In the genomic region with DNA sequence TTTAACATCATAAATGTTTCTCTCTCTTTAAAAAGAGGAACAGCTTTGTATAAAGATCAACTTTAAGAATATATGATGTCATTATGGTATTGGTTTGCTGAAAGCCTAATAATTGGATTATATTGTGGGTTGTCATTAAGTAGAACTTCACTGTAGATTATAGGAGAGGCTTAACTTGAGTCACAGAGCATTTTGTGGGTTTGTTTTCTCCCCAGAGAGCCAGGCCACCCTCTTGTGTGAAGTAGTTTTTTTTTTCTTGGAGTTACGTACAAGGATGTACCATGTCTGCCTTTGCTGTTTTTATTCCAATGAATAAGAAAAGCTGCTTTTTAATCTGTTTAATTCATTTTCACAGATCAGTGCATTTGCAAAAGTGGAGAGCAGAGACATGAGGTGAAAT, we compare ENCODE assay signal across 28 cellular contexts.
A peak's percentile ranks its signal among the peaks of the same experiment; 100 is the strongest.
DNase-seq lines count a peak whose midpoint lies in the region; ATAC-seq and TF ChIP-seq lines count a peak whose summit lies in the region.
"Had no signal": no experiment of that assay in that cellular context is flagged by ENCODE, and none has a peak within 500 bp of the region (broad histone marks: within the 10 kb centered on the region; RNA-seq: fewer than 3 reads in every experiment).

No MANE protein-coding gene starts in this region.

- CTCF ChIA-PET in T-cell (lab: Charles Lee), result interaction anchor here in 1 of 2 donors (0.6 kb wide), 1 partner anchor 406 kb away, joined by 3 read pairs; no protein-coding TSS in a partner anchor
- CTCF ChIA-PET in PC-9 (lab: Charles Lee), result interaction anchor here (0.6 kb wide), 2 partner anchors 159 to 254 kb away, joined by 3 to 4 read pairs; no protein-coding TSS in a partner anchor

- peak overlapping the region in 2 of 3 donors; percentile 60 to 90 for H3K27ac Mint-ChIP-seq in CD4-positive, CD25-positive, alpha-beta regulatory T cell
- H3K27ac Mint-ChIP-seq in T-cell, result peak overlapping the region; percentile 80 to 95
- no peak overlapping the region for H3K27ac Mint-ChIP-seq in activated T-helper 2 cell treated with anti-CD3 and anti-CD28 coated beads, Interferon-gamma antibody, Interleukin-2, Interleukin-4, amounts not matched to agents 10 μg/mL and 5 μg/mL and 100 μg/mL, durations not matched to agents 14 hours and 24 hours and 36 hours
- H3K27ac Mint-ChIP-seq: mesothelial cell of epicardium had no signal

- no TSS peak for BruUV-seq in PC-9 (replicated peaks; lab: Mats Ljungman, UMichigan)

- H3K79me2 ChIP-seq in DND-41 (ENCODE audit: insufficient read depth, low read length) (no peaks in the 10 kb centered on the region), parathyroid adenoma (no peaks in the 10 kb centered on the region), PC-9 (ENCODE audit: low read depth) (no peaks in the 10 kb centered on the region)

- H3K27me3 Mint-ChIP-seq in CD4-positive, CD25-positive, alpha-beta regulatory T cell, result no peaks in the 10 kb centered on the region
- no peaks in the 10 kb centered on the region for H3K27me3 Mint-ChIP-seq in T-cell
- no peaks in the 10 kb centered on the region for H3K27me3 Mint-ChIP-seq in activated T-helper 2 cell treated with anti-CD3 and anti-CD28 coated beads, Interferon-gamma antibody, Interleukin-2, Interleukin-4, amounts not matched to agents 10 μg/mL and 5 μg/mL and 100 μg/mL, durations not matched to agents 14 hours and 24 hours and 36 hours (ENCODE audit: low read depth)
- H3K27me3 Mint-ChIP-seq: activated B cell treated with CpG ODN at 0.5 μM for 24 hours; activated CD4-positive, alpha-beta T cell treated with anti-CD3 and anti-CD28 coated beads, Interleukin-2, amount 10 ng/mL, durations not matched to agents 7 days and 5 days had no signal

- H3K36me3 Mint-ChIP-seq in CD4-positive, CD25-positive, alpha-beta regulatory T cell, result no peaks in the 10 kb centered on the region
- no peaks in the 10 kb centered on the region for H3K36me3 Mint-ChIP-seq in T-cell
- H3K36me3 Mint-ChIP-seq in activated T-helper 2 cell treated with anti-CD3 and anti-CD28 coated beads, Interferon-gamma antibody, Interleukin-2, Interleukin-4, amounts not matched to agents 10 μg/mL and 5 μg/mL and 100 μg/mL, durations not matched to agents 14 hours and 24 hours and 36 hours (ENCODE audit: low read depth), result no peaks in the 10 kb centered on the region
- H3K36me3 Mint-ChIP-seq: mesothelial cell of epicardium had no signal

- intact Hi-C loops in PC-9 (cut with micrococcal nuclease; ENCODE audit: unreplicated experiment), result no loop called here
- intact Hi-C loops in activated T-helper 2 cell treated with anti-CD3 and anti-CD28 coated beads, Interferon-gamma antibody, Interleukin-2, Interleukin-4, amounts not matched to agents 10 μg/mL and 5 μg/mL and 100 μg/mL, durations not matched to agents 14 hours and 24 hours and 36 hours (cut with micrococcal nuclease), result no loop called here

- peak overlapping the region in 3 of 4 donors; percentile 0 to 19 (median 3) for H3K4me3 Mint-ChIP-seq in CD4-positive, CD25-positive, alpha-beta regulatory T cell
- peak overlapping the region in 1 of 3 donors; percentile 68 for H3K4me3 Mint-ChIP-seq in T-cell
- H3K4me3 Mint-ChIP-seq in activated T-helper 2 cell treated with anti-CD3 and anti-CD28 coated beads, Interferon-gamma antibody, Interleukin-2, Interleukin-4, amounts not matched to agents 10 μg/mL and 5 μg/mL and 100 μg/mL, durations not matched to agents 14 hours and 24 hours and 36 hours (ENCODE audit: low read depth), result no peak overlapping the region
- H3K4me3 Mint-ChIP-seq: activated B cell treated with CpG ODN at 0.5 μM for 24 hours; activated CD4-positive, alpha-beta T cell treated with anti-CD3 and anti-CD28 coated beads, Interleukin-2, amount 10 ng/mL, durations not matched to agents 7 days and 5 days; mesothelial cell of epicardium had no signal

- DNase-seq in CD4-positive, CD25-positive, alpha-beta regulatory T cell, result no peak
- DNase-seq in DND-41 (no peak), T-cell (no peak), T1000 (lab: John Stamatoyannopoulos, UW) (no peak), PC-9 (no peak)
- DNase-seq in activated T-helper 2 cell treated with anti-CD3 and anti-CD28 coated beads, Interferon-gamma antibody, Interleukin-2, Interleukin-4, amounts not matched to agents 10 μg/mL and 5 μg/mL and 100 μg/mL, durations not matched to agents 14 hours and 24 hours and 36 hours (ENCODE audit: low spot score), result no peak
- DNase-seq: activated B cell treated with CpG ODN at 0.5 μM for 24 hours; activated effector memory CD4-positive, alpha-beta T cell treated with anti-CD3 and anti-CD28 coated beads, Interleukin-2, amount 50 U/mL, for 16 hours; activated T-cell treated with anti-CD3 and anti-CD28 coated beads, Interleukin-2, amount 50 U/mL, for 1 hour; dermis blood vessel endothelial cell; foreskin keratinocyte; heart left ventricle; kidney glomerular epithelial cell; MM.1S; NCI-H1417; NCI-H345; NCI-H748 treated with DMSO at 0.1 percent for 48 hours; nucleus accumbens; psoas muscle; SJCRH30; stimulated activated CD4-positive, alpha-beta T cell treated with anti-CD3 and anti-CD28 coated beads, Interleukin-4, amount 100 ng/mL, for 24 hours; trophoblast cell had no signal

- H3K4me2 ChIP-seq in DND-41 (ENCODE audit: insufficient read depth, low read length) (no peak overlapping the region), parathyroid adenoma (ENCODE audit: low read length) (no peak overlapping the region), PC-9 (no peak overlapping the region)
- H3K4me2 ChIP-seq: KMS-11 had no signal

- no peak for ATAC-seq in CD4-positive, CD25-positive, alpha-beta regulatory T cell (ENCODE audit: low read depth in 2 of 2)
- no peak for ATAC-seq in DND-41 (ENCODE audit: insufficient read depth, low read depth)
- no peak for ATAC-seq in T-cell (replicated peaks in 1 of 4)
- ATAC-seq: foreskin keratinocyte, psoas muscle had no signal

- H3K9me2 ChIP-seq in PC-9 (ENCODE audit: insufficient read depth), result no peaks in the 10 kb centered on the region

- H3K9ac ChIP-seq in DND-41 (ENCODE audit: low read depth, low read length) (no peak overlapping the region), parathyroid adenoma (no peak overlapping the region)
- H3K9ac ChIP-seq: KMS-11 had no signal

- H3K36me3 ChIP-seq in CD4-positive, CD25-positive, alpha-beta regulatory T cell (ENCODE audit: control insufficient read depth, insufficient read depth, low read length), result no peaks in the 10 kb centered on the region
- H3K36me3 ChIP-seq in DND-41 (ENCODE audit: insufficient read depth, low read length), result no peaks in the 10 kb centered on the region
- H3K36me3 ChIP-seq in parathyroid adenoma (ENCODE audit: control insufficient read depth, insufficient read depth, low read length), result no peaks in the 10 kb centered on the region
- no peaks in the 10 kb centered on the region for H3K36me3 ChIP-seq in PC-9 (ENCODE audit: low read depth)
- H3K36me3 ChIP-seq: esophagus muscularis mucosa, HAP-1, heart left ventricle, SJCRH30 had no signal

- POLR2A ChIA-PET in T-cell (lab: Charles Lee), result no interaction called here
- POLR2A ChIA-PET in PC-9 (lab: Charles Lee; ENCODE audit: unreplicated experiment), result no interaction called here

- 0 out of 2 replicates have a peak, but pooled peaks cover 3% of the 10 kb centered on the region for H3F3A ChIP-seq in PC-9 (ENCODE audit: insufficient read depth, low read depth)

- H3K9me3 ChIP-seq in CD4-positive, CD25-positive, alpha-beta regulatory T cell (ENCODE audit: control insufficient read depth in 2 of 2, low read length in 2 of 2), result no peaks in the 10 kb centered on the region
- H3K9me3 ChIP-seq in DND-41 (ENCODE audit: insufficient read depth, low read length, severe bottlenecking) (no peaks in the 10 kb centered on the region), parathyroid adenoma (ENCODE audit: control insufficient read depth, low read length) (no peaks in the 10 kb centered on the region), PC-9 (ENCODE audit: insufficient read depth, low read depth) (no peaks in the 10 kb centered on the region)
- H3K9me3 ChIP-seq: esophagus muscularis mucosa, HAP-1, heart left ventricle, psoas muscle, SJCRH30 had no signal

- H3K4me3 ChIP-seq in CD4-positive, CD25-positive, alpha-beta regulatory T cell (ENCODE audit: low read depth, low read length), result no peak overlapping the region
- H3K4me3 ChIP-seq in DND-41 (ENCODE audit: low read depth in 1 of 2, low read length in 2 of 2) (no peak overlapping the region), parathyroid adenoma (ENCODE audit: low read depth, low read length) (no peak overlapping the region), PC-9 (no peak overlapping the region)
- H3K4me3 ChIP-seq: esophagus muscularis mucosa, HAP-1, heart left ventricle, psoas muscle, SJCRH30 had no signal

- H4K20me1 ChIP-seq in DND-41 (ENCODE audit: insufficient read depth, low read length) (no peaks in the 10 kb centered on the region), PC-9 (ENCODE audit: insufficient read depth) (no peaks in the 10 kb centered on the region)

- no peak overlapping the region for H3K27ac ChIP-seq in CD4-positive, CD25-positive, alpha-beta regulatory T cell (ENCODE audit: insufficient read depth, low read length, poor library complexity, severe bottlenecking)
- H3K27ac ChIP-seq in DND-41 (ENCODE audit: low read length) (no peak overlapping the region), parathyroid adenoma (peak overlapping the region; percentile 25), PC-9 (no peak overlapping the region)
- H3K27ac ChIP-seq: esophagus muscularis mucosa, foreskin keratinocyte, heart left ventricle, KMS-11, psoas muscle, SJCRH30 had no signal

- TF ChIP-seq CTCF in DND-41 (IDR thresholded peaks at IDR 0.05; ENCODE audit: borderline replicate concordance, extremely low read depth, low read length, poor library complexity, severe bottlenecking) (no peak), parathyroid adenoma (IDR thresholded peaks at IDR 0.05) (no peak), PC-9 (conservative IDR thresholded peaks at IDR 0.05) (no peak)

- H2AFZ ChIP-seq in DND-41 (ENCODE audit: low read depth, low read length) (0 out of 2 replicates have a peak overlapping the region, but pooled peaks have one; percentile 13), parathyroid adenoma (no peak overlapping the region), PC-9 (no peak overlapping the region)

- no peaks in the 10 kb centered on the region for H3K27me3 ChIP-seq in CD4-positive, CD25-positive, alpha-beta regulatory T cell (ENCODE audit: control insufficient read depth, insufficient read depth, low read length)
- no peaks in the 10 kb centered on the region for H3K27me3 ChIP-seq in DND-41 (ENCODE audit: insufficient read depth, low read length, poor library complexity)
- H3K27me3 ChIP-seq in parathyroid adenoma (ENCODE audit: control insufficient read depth, insufficient read depth, low read length), result no peaks in the 10 kb centered on the region
- H3K27me3 ChIP-seq in PC-9 (ENCODE audit: insufficient read depth, low read depth), result no peaks in the 10 kb centered on the region
- H3K27me3 ChIP-seq: esophagus muscularis mucosa, heart left ventricle, SJCRH30 had no signal

- peaks cover 47 to 90% (median 55%) of the 10 kb centered on the region in 4 donors for H3K4me1 Mint-ChIP-seq in CD4-positive, CD25-positive, alpha-beta regulatory T cell
- H3K4me1 Mint-ChIP-seq in T-cell, result peaks cover 78 to 88% (median 84%) of the 10 kb centered on the region in 3 donors
- peaks cover 22% of the 10 kb centered on the region for H3K4me1 Mint-ChIP-seq in activated T-helper 2 cell treated with anti-CD3 and anti-CD28 coated beads, Interferon-gamma antibody, Interleukin-2, Interleukin-4, amounts not matched to agents 10 μg/mL and 5 μg/mL and 100 μg/mL, durations not matched to agents 14 hours and 24 hours and 36 hours (ENCODE audit: low read depth)

- peaks cover 0 to 2% (median 0%) of the 10 kb centered on the region in 7 donors for H3K9me3 Mint-ChIP-seq in CD4-positive, CD25-positive, alpha-beta regulatory T cell
- no peaks in the 10 kb centered on the region for H3K9me3 Mint-ChIP-seq in T-cell
- no peaks in the 10 kb centered on the region for H3K9me3 Mint-ChIP-seq in activated T-helper 2 cell treated with anti-CD3 and anti-CD28 coated beads, Interferon-gamma antibody, Interleukin-2, Interleukin-4, amounts not matched to agents 10 μg/mL and 5 μg/mL and 100 μg/mL, durations not matched to agents 14 hours and 24 hours and 36 hours
- H3K9me3 Mint-ChIP-seq: activated B cell treated with CpG ODN at 0.5 μM for 24 hours, mesothelial cell of epicardium had no signal

- H3K4me1 ChIP-seq in CD4-positive, CD25-positive, alpha-beta regulatory T cell (ENCODE audit: control insufficient read depth, insufficient read depth, low read length, poor library complexity, severe bottlenecking), result peaks cover 41% of the 10 kb centered on the region
- peaks cover 17% of the 10 kb centered on the region for H3K4me1 ChIP-seq in DND-41 (ENCODE audit: insufficient read depth, low read length)
- peaks cover 50% of the 10 kb centered on the region for H3K4me1 ChIP-seq in parathyroid adenoma
- peaks cover 8% of the 10 kb centered on the region; the same call in 1 of the 2 replicates for H3K4me1 ChIP-seq in PC-9 (replicated peaks; ENCODE audit: insufficient read depth)
- H3K4me1 ChIP-seq: foreskin keratinocyte, psoas muscle, SJCRH30 had no signal
